In the genomic region with DNA sequence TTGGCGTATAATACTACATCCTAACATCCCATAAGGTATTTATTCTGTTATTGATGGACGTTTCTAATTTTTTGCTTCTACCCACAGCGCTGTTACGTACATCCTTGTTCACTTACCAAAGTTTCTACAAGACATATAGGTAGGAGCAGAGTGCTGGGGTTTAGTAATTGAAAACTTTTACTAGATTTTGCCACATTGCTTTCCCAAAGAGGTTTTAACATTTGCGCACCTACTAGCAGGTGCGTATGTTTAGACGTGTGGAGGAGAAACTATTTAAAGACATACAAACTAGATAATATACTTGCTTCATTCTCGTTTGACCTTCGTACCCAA, we compare ENCODE assay signal across 8 cellular contexts. TPM values are rescaled to one million over a fixed set of nuclear protein-coding genes. Genes with fewer than 3 reads are reported as not detected.
DNase-seq lines count a peak whose midpoint lies in the region; TF ChIP-seq lines count a peak whose summit lies in the region.

No MANE protein-coding gene starts in this region.

- H3T11ph ChIP-seq in H9 (ENCODE audit: low read length): no peak overlapping the region

- H3K23me2 ChIP-seq in H9 (ENCODE audit: insufficient read length, low read depth, low read length, poor library complexity, severe bottlenecking): peaks cover 10% of the 10 kb centered on the region

- H4K5ac ChIP-seq in H9 (ENCODE audit: insufficient read length, low read depth, low read length): no peak overlapping the region

- intact Hi-C loops in CD14-positive monocyte (cut with micrococcal nuclease): loop anchor here (2.0 to 10.0 kb wide), 4 partner anchors 80 to 374 kb away; a partner anchor contains a TSS
- intact Hi-C loops in activated T-helper 1 cell treated with anti-CD3 and anti-CD28 coated beads, Interleukin-12 subunit alpha, Interleukin-12 subunit beta, Interleukin-2, Interleukin-4 antibody, amounts not matched to agents 30 ng/mL and 10 ng/mL and 1 ng/mL, durations not matched to agents 14 hours and 24 hours and 36 hours (cut with micrococcal nuclease): loop anchor here (1.0 to 5.0 kb wide), 12 partner anchors 20 to 1948 kb away; a partner anchor contains a TSS

- H3K27ac ChIP-seq in H9 (ENCODE audit: insufficient read length, low read depth, low read length) (no peak overlapping the region), tibial nerve (peak overlapping the region; percentile 93 to 97 (median 95))

- H3K9ac ChIP-seq in H9 (ENCODE audit: extremely low read depth, insufficient read length, low read length): peak overlapping the region; percentile 99

- H3K4me2 ChIP-seq in H9 (ENCODE audit: insufficient read depth, insufficient read length, low read length): peak overlapping the region; percentile 96

- H2BK120ac ChIP-seq in H9 (ENCODE audit: low read depth, low read length, poor library complexity, severe bottlenecking): no peak overlapping the region

- peaks cover 25% of the 10 kb centered on the region for H3K4me1 Mint-ChIP-seq in CD14-positive monocyte
- peaks cover 18 to 29% of the 10 kb centered on the region in 2 experiments for H3K4me1 Mint-ChIP-seq in H9
- peaks cover 40% of the 10 kb centered on the region for H3K4me1 Mint-ChIP-seq in activated T-helper 1 cell treated with anti-CD3 and anti-CD28 coated beads, Interleukin-12 subunit alpha, Interleukin-12 subunit beta, Interleukin-2, Interleukin-4 antibody, amounts not matched to agents 30 ng/mL and 10 ng/mL and 1 ng/mL, durations not matched to agents 14 hours and 24 hours and 36 hours (ENCODE audit: low read depth)

- H3K4me3 Mint-ChIP-seq in CD14-positive monocyte (peak overlapping the region; percentile 96 to 97), H9 (peak overlapping the region; percentile 93 to 95)
- H3K4me3 Mint-ChIP-seq in activated T-helper 1 cell treated with anti-CD3 and anti-CD28 coated beads, Interleukin-12 subunit alpha, Interleukin-12 subunit beta, Interleukin-2, Interleukin-4 antibody, amounts not matched to agents 30 ng/mL and 10 ng/mL and 1 ng/mL, durations not matched to agents 14 hours and 24 hours and 36 hours: peak overlapping the region; percentile 94

- no peak overlapping the region for H3K18ac ChIP-seq in H9 (ENCODE audit: insufficient read length, low read depth, low read length)

- H3K36me3 Mint-ChIP-seq in CD14-positive monocyte (peaks cover 23 to 26% of the 10 kb centered on the region in 2 donors), H9 (ENCODE audit: insufficient read depth in 1 of 3, low read depth in 3 of 3) (peaks cover 34 to 44% (median 40%) of the 10 kb centered on the region in 3 experiments)
- H3K36me3 Mint-ChIP-seq in activated T-helper 1 cell treated with anti-CD3 and anti-CD28 coated beads, Interleukin-12 subunit alpha, Interleukin-12 subunit beta, Interleukin-2, Interleukin-4 antibody, amounts not matched to agents 30 ng/mL and 10 ng/mL and 1 ng/mL, durations not matched to agents 14 hours and 24 hours and 36 hours (ENCODE audit: low read depth): peaks cover 42% of the 10 kb centered on the region

- no peak overlapping the region for H2BK20ac ChIP-seq in H9 (ENCODE audit: low read depth, low read length, poor library complexity, severe bottlenecking)

- H3K36me3 ChIP-seq in kidney epithelial cell (ENCODE audit: control insufficient read depth, insufficient read depth, low read length): no peaks in the 10 kb centered on the region
- H3K36me3 ChIP-seq in tibial nerve: peaks cover 0 to 23% (median 0%) of the 10 kb centered on the region in 3 donors

- H3K4me1 ChIP-seq in H9 (ENCODE audit: insufficient read depth, low read length): no peaks in the 10 kb centered on the region
- H3K4me1 ChIP-seq in tibial nerve: peaks cover 4 to 45% (median 26%) of the 10 kb centered on the region in 4 donors

- H3K4me3 ChIP-seq in kidney epithelial cell (ENCODE audit: low read depth, low read length) (peak overlapping the region; percentile 92), tibial nerve (peak overlapping the region; percentile 74 to 93 (median 84))

- no CpG with 5 or more reads among the region's 9 CpGs for WGBS in H9 (ENCODE audit: extremely low coverage, insufficient read length, low lambda C conversion rate)
- 0 to 1% methylated on average over 9 of the region's 9 CpGs for WGBS in tibial nerve, 2 donors

- H2AFZ ChIP-seq in H9 (ENCODE audit: low read length): no peak overlapping the region

- H3K27me3 ChIP-seq in H9 (ENCODE audit: insufficient read depth, low read length) (no peaks in the 10 kb centered on the region), kidney epithelial cell (ENCODE audit: control insufficient read depth, insufficient read depth, low read length) (no peaks in the 10 kb centered on the region), tibial nerve (no peaks in the 10 kb centered on the region)

- H3K56ac ChIP-seq in H9 (ENCODE audit: insufficient read length, low read depth, low read length): no peak overlapping the region

- H4K91ac ChIP-seq in H9 (ENCODE audit: insufficient read length, low read depth, low read length): no peak overlapping the region

- peak overlapping the region; percentile 98 to 99 (median 99) for H3K27ac Mint-ChIP-seq in CD14-positive monocyte
- H3K27ac Mint-ChIP-seq in H9: peak overlapping the region; percentile 97 to 100 (median 98)
- peak overlapping the region; percentile 91 for H3K27ac Mint-ChIP-seq in activated T-helper 1 cell treated with anti-CD3 and anti-CD28 coated beads, Interleukin-12 subunit alpha, Interleukin-12 subunit beta, Interleukin-2, Interleukin-4 antibody, amounts not matched to agents 30 ng/mL and 10 ng/mL and 1 ng/mL, durations not matched to agents 14 hours and 24 hours and 36 hours

- H3K14ac ChIP-seq in H9 (ENCODE audit: insufficient read depth, low read length): no peak overlapping the region

- H4K20me1 ChIP-seq in H9 (ENCODE audit: control insufficient read depth, insufficient read depth, insufficient read length): no peaks in the 10 kb centered on the region

- no peak overlapping the region for H3K23ac ChIP-seq in H9 (ENCODE audit: insufficient read length, low read depth, low read length)

- no peak overlapping the region for H2BK12ac ChIP-seq in H9 (ENCODE audit: insufficient read length, low read depth, low read length)

- H2BK15ac ChIP-seq in H9 (ENCODE audit: low read depth, low read length): no peak overlapping the region

- no peak overlapping the region for H4K8ac ChIP-seq in H9 (replicated peaks; ENCODE audit: insufficient read length, low read depth, low read length)

- H2AK5ac ChIP-seq in H9 (ENCODE audit: insufficient read length, low read length): no peak overlapping the region

- no peak for TF ChIP-seq POLR2A in tibial nerve (IDR thresholded peaks at IDR 0.05)

- H3K27me3 Mint-ChIP-seq in CD14-positive monocyte (ENCODE audit: low read depth in 3 of 3): no peaks in the 10 kb centered on the region
- H3K27me3 Mint-ChIP-seq in H9 (ENCODE audit: low read depth): no peaks in the 10 kb centered on the region
- H3K27me3 Mint-ChIP-seq in activated T-helper 1 cell treated with anti-CD3 and anti-CD28 coated beads, Interleukin-12 subunit alpha, Interleukin-12 subunit beta, Interleukin-2, Interleukin-4 antibody, amounts not matched to agents 30 ng/mL and 10 ng/mL and 1 ng/mL, durations not matched to agents 14 hours and 24 hours and 36 hours (ENCODE audit: insufficient read depth): no peaks in the 10 kb centered on the region

- H2BK5ac ChIP-seq in H9 (ENCODE audit: insufficient read length, low read length): no peak overlapping the region

- H3K79me1 ChIP-seq in H9 (ENCODE audit: insufficient read depth, low read depth, low read length, poor library complexity, severe bottlenecking): no peaks in the 10 kb centered on the region

- no peak overlapping the region for H3K4ac ChIP-seq in H9 (ENCODE audit: low read depth, low read length)

- H3K9me3 ChIP-seq in H9 (ENCODE audit: control insufficient read depth, low read depth, low read length) (no peaks in the 10 kb centered on the region), tibial nerve (no peaks in the 10 kb centered on the region)

- no peak for TF ChIP-seq EP300 in tibial nerve (IDR thresholded peaks at IDR 0.05)

- TF ChIP-seq CTCF in CD14-positive monocyte (IDR thresholded peaks at IDR 0.05) (no peak), H9 (conservative IDR thresholded peaks at IDR 0.05) (no peak), kidney epithelial cell (IDR thresholded peaks at IDR 0.05; ENCODE audit: insufficient read depth, low read length, poor library complexity, severe bottlenecking) (no peak), tibial nerve (IDR thresholded peaks at IDR 0.05) (no peak)

- DNase-seq in CD14-positive monocyte (ENCODE audit: low spot score): no peak
- DNase-seq in H9: no peak
- DNase-seq in activated T-helper 1 cell treated with anti-CD3 and anti-CD28 coated beads, Interleukin-12 subunit alpha, Interleukin-12 subunit beta, Interleukin-2, Interleukin-4 antibody, amounts not matched to agents 30 ng/mL and 10 ng/mL and 1 ng/mL, durations not matched to agents 14 hours and 24 hours and 36 hours (ENCODE audit: low spot score): no peak
- no peak for DNase-seq in kidney epithelial cell (ENCODE audit: low read depth)
- no peak for DNase-seq in tibial nerve (ENCODE audit: low spot score in 2 of 2)
- DNase-seq in T1000 (lab: John Stamatoyannopoulos, UW): no peak
- no peak for DNase-seq in retina
- DNase-seq in nucleus accumbens (lab: John Stamatoyannopoulos, UW): no peak

- H3K9me3 Mint-ChIP-seq in CD14-positive monocyte: peaks cover 0 to 2% (median 0%) of the 10 kb centered on the region in 7 donors
- peaks cover 0 to 5% of the 10 kb centered on the region in 2 experiments; a peak in 1 of 5 replicates for H3K9me3 Mint-ChIP-seq in H9
- no peaks in the 10 kb centered on the region for H3K9me3 Mint-ChIP-seq in activated T-helper 1 cell treated with anti-CD3 and anti-CD28 coated beads, Interleukin-12 subunit alpha, Interleukin-12 subunit beta, Interleukin-2, Interleukin-4 antibody, amounts not matched to agents 30 ng/mL and 10 ng/mL and 1 ng/mL, durations not matched to agents 14 hours and 24 hours and 36 hours

- H3K79me2 ChIP-seq in H9 (ENCODE audit: insufficient read depth, low read length): peaks cover 22% of the 10 kb centered on the region

RNA-seq across cellular contexts. Expression of a gene that starts 0.6 kb away (rescaled TPM):
- 1,000 to 10,000 TPM; 1,417 to 1,781 TPM for polyA plus RNA-seq in CD14-positive monocyte
- total RNA-seq in H9 (2021) (1,099 and 1,116 TPM in 2 replicates), kidney epithelial cell (861 and 1,245 TPM in 2 replicates), tibial nerve (100 to 1,000 TPM; 500 to 959 (median 698) TPM)
- total RNA-seq in activated T-helper 1 cell treated with anti-CD3 and anti-CD28 coated beads, Interleukin-12 subunit alpha, Interleukin-12 subunit beta, Interleukin-2, Interleukin-4 antibody, amounts not matched to agents 30 ng/mL and 10 ng/mL and 1 ng/mL, durations not matched to agents 14 hours and 24 hours and 36 hours: 1,045 and 1,084 TPM in 2 replicates

RNA-seq across cellular contexts. Expression of a gene that starts 19.8 kb away (rescaled TPM):
- polyA plus RNA-seq in CD14-positive monocyte: 1 to 10 TPM; 1.0 to 6.8 TPM
- 2.0 and 2.7 TPM in 2 replicates for total RNA-seq in H9 (2021)
- total RNA-seq in activated T-helper 1 cell treated with anti-CD3 and anti-CD28 coated beads, Interleukin-12 subunit alpha, Interleukin-12 subunit beta, Interleukin-2, Interleukin-4 antibody, amounts not matched to agents 30 ng/mL and 10 ng/mL and 1 ng/mL, durations not matched to agents 14 hours and 24 hours and 36 hours: 1.9 and 3.2 TPM in 2 replicates
- 1.6 and 2.6 TPM in 2 replicates for total RNA-seq in kidney epithelial cell
- total RNA-seq in tibial nerve: 10 to 100 TPM; 16.5 to 45.0 (median 29.0) TPM
